ENCODE assay signal across 10 cellular contexts in the genomic region with DNA sequence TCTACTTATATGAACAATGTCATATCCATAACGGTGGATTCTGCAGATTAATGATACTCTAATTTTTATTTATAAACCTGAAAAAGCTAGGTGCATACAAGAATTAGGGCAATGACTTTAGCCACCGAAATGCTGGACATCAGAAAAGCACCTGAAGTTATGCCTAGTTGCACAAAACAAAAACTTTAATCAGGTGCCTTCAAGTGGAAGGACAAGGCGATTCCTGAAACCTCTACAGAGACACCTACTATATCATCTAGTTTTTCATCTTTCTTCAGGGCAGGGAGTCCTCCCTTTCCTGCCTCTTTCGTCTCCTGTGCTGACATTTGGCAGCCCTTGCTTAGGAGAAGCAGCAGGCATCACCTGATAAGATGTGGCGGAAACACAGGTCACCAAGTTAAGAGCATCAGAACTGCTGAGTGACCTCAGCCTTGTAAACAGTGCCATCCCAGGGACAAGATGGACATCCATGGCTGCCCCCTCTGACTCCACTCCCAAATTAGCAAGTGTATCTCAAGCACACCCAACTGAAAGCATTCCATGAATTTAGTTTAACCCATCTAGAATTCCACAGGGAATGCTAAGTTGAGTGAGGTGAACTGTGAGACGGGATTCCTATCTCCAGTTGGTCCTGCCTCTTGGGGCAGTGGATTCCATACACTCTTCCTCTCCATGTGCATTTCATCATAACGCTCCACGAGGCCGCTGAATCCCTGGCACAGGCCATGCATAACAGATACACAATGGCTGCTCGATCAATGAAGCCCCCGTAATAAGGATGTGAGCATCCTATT. TPM values are rescaled to one million over a fixed set of nuclear protein-coding genes. Genes with fewer than 3 reads are reported as not detected.
DNase-seq lines count a peak whose midpoint lies in the region; ATAC-seq, FAIRE-seq and TF ChIP-seq lines count a peak whose summit lies in the region.
"Had no signal": no experiment of that assay in that cellular context is flagged by ENCODE, and none has a peak within 500 bp of the region (broad histone marks: within the 10 kb centered on the region; RNA-seq: fewer than 3 reads in every experiment).

No MANE protein-coding gene starts in this region.

- H2AFZ ChIP-seq in H1 (ENCODE audit: low read length): no peak overlapping the region

- peak overlapping the region; percentile 85 for H2BK12ac ChIP-seq in H1 (ENCODE audit: low read depth, low read length)

- peaks cover 4 to 11% of the 10 kb centered on the region in 2 experiments for H4K20me1 ChIP-seq in H1 (replicated peaks in 1 of 2; ENCODE audit: control insufficient read depth in 1 of 2, insufficient read depth in 2 of 2, low read length in 2 of 2)

- H3K79me1 ChIP-seq in H1 (ENCODE audit: low read depth, low read length): peaks cover 24% of the 10 kb centered on the region

- no peak overlapping the region for H4K8ac ChIP-seq in H1 (ENCODE audit: extremely low read depth, insufficient read depth, low read length)

- intact Hi-C loops in vagina (cut with DNase I): no loop called here

- no peak for TF ChIP-seq RAD21 in H1 (IDR thresholded peaks at IDR 0.05 in 1 of 2, conservative IDR thresholded peaks at IDR 0.05 in 1 of 2; ENCODE audit: low read depth in 2 of 2, low read length in 2 of 2)

- no peak overlapping the region for H3K4ac ChIP-seq in H1 (replicated peaks; ENCODE audit: insufficient read length, low read depth, low read length)

- peak overlapping the region in 3 of 8 donors; percentile 15 to 73 (median 47) for H3K4me3 Mint-ChIP-seq in naive B cell

- H3K9ac ChIP-seq in H1 (replicated peaks in 1 of 4; ENCODE audit: extremely low read depth in 1 of 4, low read depth in 3 of 4, low read length in 3 of 4): no peak overlapping the region

- H4K5ac ChIP-seq in H1 (ENCODE audit: insufficient read length, low read depth, low read length): no peak overlapping the region

- H3K27ac Mint-ChIP-seq in naive B cell: peak overlapping the region in 4 of 6 donors; percentile 71 to 80 (median 78)

- peak overlapping the region in 1 of 4 experiments; percentile 11; a peak in 1 of 8 replicates for H3K4me3 ChIP-seq in H1 (ENCODE audit: extremely low read depth in 1 of 4, insufficient read depth in 2 of 4, low read depth in 3 of 4, low read length in 4 of 4)
- no peak overlapping the region for H3K4me3 ChIP-seq in vagina

- peak overlapping the region; percentile 73; the same call in 1 of the 2 replicates for H2BK5ac ChIP-seq in H1 (ENCODE audit: low read depth, low read length)

- no peak overlapping the region for H3K23ac ChIP-seq in H1 (ENCODE audit: insufficient read length)

- peaks cover 9% of the 10 kb centered on the region for H3K23me2 ChIP-seq in H1 (ENCODE audit: low read depth, low read length)

- H3K14ac ChIP-seq in H1 (ENCODE audit: insufficient read length): no peak overlapping the region

- H3K79me2 ChIP-seq in H1 (ENCODE audit: control insufficient read depth in 1 of 2, insufficient read depth in 2 of 2, low read length in 2 of 2): peaks cover 19 to 88% of the 10 kb centered on the region in 2 experiments

- peak overlapping the region; percentile 69 for H2AK5ac ChIP-seq in H1 (ENCODE audit: low read depth, low read length)

- CTCF ChIA-PET in H1 (lab: Charles Lee; ENCODE audit: partially characterized antibody): interaction anchor here (0.8 to 6.8 kb wide), 4 partner anchors 11 to 58 kb away, joined by 3 to 65 read pairs (median 6); no protein-coding TSS in a partner anchor

- ATAC-seq in naive B cell (ENCODE audit: low read depth in 2 of 2): no peak
- ATAC-seq in GM19351 (IDR thresholded peaks at IDR 0.05; ENCODE audit: unreplicated experiment): no peak

- peak overlapping the region; percentile 19 for H2BK20ac ChIP-seq in H1 (ENCODE audit: low read length)

- peaks cover 50 to 81% (median 57%) of the 10 kb centered on the region in 4 experiments for H3K4me1 ChIP-seq in H1 (replicated peaks in 1 of 4; ENCODE audit: control insufficient read depth in 3 of 4, insufficient read depth in 4 of 4, low read length in 3 of 4)
- H3K4me1 ChIP-seq in vagina: peaks cover 100% of the 10 kb centered on the region

- peaks cover 70 to 97% (median 82%) of the 10 kb centered on the region in 3 donors for H3K4me1 Mint-ChIP-seq in naive B cell

- 0 out of 2 replicates have a peak overlapping the region, but pooled peaks have one; percentile 14 for H3K18ac ChIP-seq in H1 (ENCODE audit: extremely low read depth, low read length)

- TF ChIP-seq CTCF in H1 (IDR thresholded peaks at IDR 0.05; ENCODE audit: control extremely low read depth in 1 of 3, insufficient read depth in 1 of 3, low read depth in 1 of 3, low read length in 3 of 3) (no peak), vagina (IDR thresholded peaks at IDR 0.05) (no peak)

- no peaks in the 10 kb centered on the region for H3K9me3 Mint-ChIP-seq in naive B cell

- no peaks in the 10 kb centered on the region for H3K27me3 Mint-ChIP-seq in naive B cell

- FAIRE-seq in H1 (lab: Jason Lieb, UNC): no peak
- no peak for FAIRE-seq in GM19239 (lab: Jason Lieb, UNC)
- FAIRE-seq: colon, urothelium cell line had no signal

- 89% methylated on average over 11 of the region's 11 CpGs; no CpG with 5 or more reads in 1 of the 2 experiments for WGBS in H1 (ENCODE audit: extremely low coverage in 1 of 2, insufficient coverage in 1 of 2, insufficient read length in 1 of 2, insufficient replicate concordance in 2 of 2, low coverage in 1 of 2, low lambda C conversion rate in 2 of 2, missing lambda C conversion rate in 1 of 2), 2 experiments

- no peak overlapping the region for H3K56ac ChIP-seq in H1 (replicated peaks; ENCODE audit: insufficient read length, low read depth, low read length)

- H3K36me3 ChIP-seq in H1 (ENCODE audit: control insufficient read depth in 2 of 4, insufficient read depth in 4 of 4, low read length in 3 of 4) (no peaks in the 10 kb centered on the region), vagina (peaks cover 0 to 9% of the 10 kb centered on the region in 2 donors)

- peak; percentile 0 for DNase-seq in activated naive CD4-positive, alpha-beta T cell treated with Interleukin-2 at 50 U/mL for 16 hours
- no peak for DNase-seq in activated naive CD4-positive, alpha-beta T cell treated with anti-CD3 and anti-CD28 coated beads, Interleukin-2, amount 50 U/mL, for 16 hours
- DNase-seq in H1 (ENCODE audit: low read depth in 1 of 2, low spot score in 2 of 2): no peak
- no peak for DNase-seq in naive B cell
- DNase-seq in vagina (ENCODE audit: extremely low spot score in 2 of 2): peak in 1 of 2 donors; percentile 80
- DNase-seq in GM19239 (ENCODE audit: insufficient read length, low spot score): no peak
- DNase-seq in amygdala (lab: John Stamatoyannopoulos, UW): no peak

- peak overlapping the region in 1 of 2 experiments; percentile 21; a peak in 2 of 4 replicates for H3K4me2 ChIP-seq in H1 (ENCODE audit: insufficient read depth in 1 of 2, low read depth in 2 of 2, low read length in 2 of 2)

- H3K27me3 ChIP-seq in H1 (replicated peaks in 1 of 4; ENCODE audit: control insufficient read depth in 3 of 4, extremely low read depth in 1 of 4, insufficient read depth in 3 of 4, low read length in 3 of 4): no peaks in the 10 kb centered on the region
- no peaks in the 10 kb centered on the region for H3K27me3 ChIP-seq in vagina

- no peak overlapping the region for H2BK120ac ChIP-seq in H1 (replicated peaks; ENCODE audit: low read depth, low read length)

- H3K9me3 ChIP-seq in H1 (ENCODE audit: insufficient read depth in 2 of 2, low read depth in 1 of 2, low read length in 1 of 2) (no peaks in the 10 kb centered on the region), vagina (no peaks in the 10 kb centered on the region)

- TF ChIP-seq EP300 in H1 (IDR thresholded peaks at IDR 0.05; ENCODE audit: borderline replicate concordance in 1 of 2, low read depth in 2 of 2, low read length in 2 of 2): no peak

- H3K27ac ChIP-seq in H1 (ENCODE audit: low read depth, low read length): peak overlapping the region; percentile 63; the same call in 1 of the 2 replicates
- peak overlapping the region; percentile 96 for H3K27ac ChIP-seq in vagina

- POLR2A ChIA-PET in H1 (lab: Charles Lee; ENCODE audit: partially characterized antibody): interaction anchor here (1.2 to 1.4 kb wide), 2 partner anchors 10 to 17 kb away, joined by 3 to 5 read pairs; no protein-coding TSS in a partner anchor

- no peak for TF ChIP-seq POLR2A in H1 (IDR thresholded peaks at IDR 0.05; ENCODE audit: control extremely low read depth in 1 of 2, low read depth in 2 of 2, low read length in 2 of 2)
- no peak for TF ChIP-seq POLR2A in vagina (IDR thresholded peaks at IDR 0.05)

- peak overlapping the region; percentile 63; the same call in 1 of the 2 replicates for H2BK15ac ChIP-seq in H1 (ENCODE audit: low read length)

- H4K91ac ChIP-seq in H1 (replicated peaks; ENCODE audit: insufficient read length, low read length): peak overlapping the region; percentile 49

- H3K36me3 Mint-ChIP-seq in naive B cell: no peaks in the 10 kb centered on the region

TF ChIP-seq in H1, 55 proteins besides CTCF, POLR2A, EP300 and RAD21 (continues in another document):
- TF ChIP-seq NANOG (IDR thresholded peaks at IDR 0.05; ENCODE audit: insufficient read depth, low read depth, low read length, poor library complexity, severe bottlenecking): no peak
- no peak for TF ChIP-seq PHF8 (conservative IDR thresholded peaks at IDR 0.05; ENCODE audit: low read depth, low read length)
- TF ChIP-seq TAF7 (optimal IDR thresholded peaks at IDR 0.05; ENCODE audit: borderline replicate concordance, low read depth, low read length): no peak

RNA-seq across cellular contexts. Expression of gene ITPRIP, which starts 5.8 kb away (rescaled TPM):
- total RNA-seq in H1 (2021; fragmentation: NEBNext Ultra II Directional; extraction: Animal tissue kit (Norgen Biotek cat#: 25700)): 16.9 and 17.1 TPM in 2 replicates
- polyA plus RNA-seq in H1 (2011; rRNA removed) (15.2 and 15.3 TPM in 2 replicates), naive B cell (ENCODE audit: low read depth in 6 of 6) (10 to 100 TPM; 16.5 to 34.4 (median 19.6) TPM)
- 11.4 TPM for polyA plus RNA-seq in H1 (2011; cell fraction: cytosol; rRNA removed)
- 17.8 TPM for polyA plus RNA-seq in H1 (2011; cell fraction: nucleus; rRNA removed)
- polyA plus RNA-seq in H1 (2012, experiment 1 of 2): 13.9 to 16.3 TPM (median 15.0 TPM) in 4 replicates
- 12.2 TPM for polyA plus RNA-seq in H1 (2012, experiment 2 of 2)
- polyA plus RNA-seq in H1 (2013, experiment 1 of 2): 20.7 TPM
- 21.2 TPM for polyA plus RNA-seq in H1 (2013, experiment 2 of 2)
- polyA minus RNA-seq in H1 (2011; rRNA and poly(A)+ RNA removed): 20.2 and 21.4 TPM in 2 replicates
- polyA minus RNA-seq in H1 (2011; cell fraction: cytosol; rRNA and poly(A)+ RNA removed): 8.9 TPM
- polyA minus RNA-seq in H1 (2011; cell fraction: nucleus; rRNA and poly(A)+ RNA removed): 23.5 TPM
- 85.7 TPM for total RNA-seq in vagina

RNA-seq across cellular contexts. Expression of gene CFAP58, which starts 21.2 kb away (rescaled TPM):
- 0.71 and 1.1 TPM in 2 replicates for total RNA-seq in H1 (2021; fragmentation: NEBNext Ultra II Directional; extraction: Animal tissue kit (Norgen Biotek cat#: 25700))
- polyA plus RNA-seq in H1 (2011; rRNA removed) (0.09 and 0.32 TPM in 2 replicates), naive B cell (ENCODE audit: low read depth in 6 of 6) (not detected)
- polyA plus RNA-seq in H1 (2011; cell fraction: cytosol; rRNA removed): 0.67 TPM
- 0.66 TPM for polyA plus RNA-seq in H1 (2011; cell fraction: nucleus; rRNA removed)
- polyA plus RNA-seq in H1 (2012, experiment 1 of 2): 0.97 to 1.5 TPM (median 1.3 TPM) in 4 replicates
- 0.16 TPM for polyA plus RNA-seq in H1 (2012, experiment 2 of 2)
- 0.63 TPM for polyA plus RNA-seq in H1 (2013, experiment 1 of 2)
- 0.68 TPM for polyA plus RNA-seq in H1 (2013, experiment 2 of 2)
- 0.35 and 0.80 TPM in 2 replicates for polyA minus RNA-seq in H1 (2011; rRNA and poly(A)+ RNA removed)
- polyA minus RNA-seq in H1 (2011; cell fraction: cytosol; rRNA and poly(A)+ RNA removed): 1.5 TPM
- polyA minus RNA-seq in H1 (2011; cell fraction: nucleus; rRNA and poly(A)+ RNA removed): 2.1 TPM
- total RNA-seq in vagina: 0.49 TPM
